Comparison of ENCODE assay signal across 8 cellular contexts in the genomic region with DNA sequence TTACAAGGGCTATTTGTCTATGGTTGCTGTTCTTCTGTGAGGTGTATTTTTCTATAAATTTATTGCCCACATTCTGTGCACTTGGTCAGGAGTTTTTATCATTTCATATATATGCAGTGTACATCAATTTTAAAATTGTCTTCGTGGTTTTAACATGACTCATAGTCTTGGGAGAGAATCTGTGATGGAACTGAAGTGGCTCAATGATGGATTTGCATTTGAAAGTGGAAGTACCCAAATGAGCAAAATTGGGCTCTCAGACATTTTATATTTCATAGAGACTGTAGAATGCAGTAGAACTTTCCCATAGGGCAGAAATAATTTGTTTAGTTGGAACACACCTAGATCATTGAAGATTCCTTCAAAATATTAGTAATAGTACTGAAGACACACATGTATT. TPM values are rescaled to one million over a fixed set of nuclear protein-coding genes. Genes with fewer than 3 reads are reported as not detected.
DNase-seq lines count a peak whose midpoint lies in the region; ATAC-seq and TF ChIP-seq lines count a peak whose summit lies in the region.

No MANE protein-coding gene starts in this region.

- peaks cover 0 to 5% of the 10 kb centered on the region in 2 donors for H3K36me3 Mint-ChIP-seq in activated T-cell treated with anti-CD3 and anti-CD28 coated beads, Interleukin-2, amount 50 U/mL, for 72 hours (ENCODE audit: insufficient read depth in 2 of 2)
- peaks cover 18% of the 10 kb centered on the region for H3K36me3 Mint-ChIP-seq in T-cell
- peaks cover 9% of the 10 kb centered on the region for H3K36me3 Mint-ChIP-seq in neural crest cell (ENCODE audit: low read depth)

- H3K27ac Mint-ChIP-seq in activated T-cell treated with anti-CD3 and anti-CD28 coated beads, Interleukin-2, amount 50 U/mL, for 72 hours: peak overlapping the region; percentile 28
- H3K27ac Mint-ChIP-seq in T-cell (no peak overlapping the region), neural crest cell (ENCODE audit: unreplicated experiment) (no peak overlapping the region)

- peak; percentile 28 to 32 for ATAC-seq in activated T-cell treated with anti-CD3 and anti-CD28 coated beads, Interleukin-2, amount 50 U/mL, for 72 hours (replicated peaks in 1 of 2)
- ATAC-seq in HG03108 (IDR thresholded peaks at IDR 0.05; ENCODE audit: unreplicated experiment) (peak; percentile 40), T-cell (replicated peaks in 1 of 4) (no peak), left lung (no peak)

- peak overlapping the region; percentile 63 to 84 for H3K4me3 Mint-ChIP-seq in activated T-cell treated with anti-CD3 and anti-CD28 coated beads, Interleukin-2, amount 50 U/mL, for 72 hours
- H3K4me3 Mint-ChIP-seq in T-cell (peak overlapping the region in 2 of 3 donors; percentile 39 to 56), neural crest cell (peak overlapping the region; percentile 76)

- peaks cover 35% of the 10 kb centered on the region for H3K4me1 Mint-ChIP-seq in activated T-cell treated with anti-CD3 and anti-CD28 coated beads, Interleukin-2, amount 50 U/mL, for 72 hours (ENCODE audit: low read depth)
- H3K4me1 Mint-ChIP-seq in T-cell (peaks cover 22 to 33% (median 32%) of the 10 kb centered on the region in 3 donors), neural crest cell (peaks cover 28% of the 10 kb centered on the region)

- POLR2A ChIA-PET in T-cell (lab: Charles Lee): no interaction called here

- peaks cover 0 to 8% of the 10 kb centered on the region in 2 donors for H3K36me3 ChIP-seq in left lung

- H3K27me3 ChIP-seq in left lung: no peaks in the 10 kb centered on the region

- CTCF ChIA-PET in T-cell (lab: Charles Lee): no interaction called here

- no peak for TF ChIP-seq CTCF in neural crest cell (conservative IDR thresholded peaks at IDR 0.05)
- no peak for TF ChIP-seq CTCF in left lung (IDR thresholded peaks at IDR 0.05)

- H3K4me1 ChIP-seq in left lung: peaks cover 11 to 36% of the 10 kb centered on the region in 2 donors

- H3K4me3 ChIP-seq in left lung: no peak overlapping the region

- H3K27ac ChIP-seq in left lung: peak overlapping the region in 1 of 2 donors; percentile 25

- H3K27me3 Mint-ChIP-seq in activated T-cell treated with anti-CD3 and anti-CD28 coated beads, Interleukin-2, amount 50 U/mL, for 72 hours (ENCODE audit: low read depth): no peaks in the 10 kb centered on the region
- H3K27me3 Mint-ChIP-seq in T-cell (no peaks in the 10 kb centered on the region), neural crest cell (ENCODE audit: low read depth) (no peaks in the 10 kb centered on the region)

- no peak for DNase-seq in activated T-cell treated with anti-CD3 and anti-CD28 coated beads, Interleukin-2, amount 50 U/mL, for 72 hours
- DNase-seq in activated T-cell treated with anti-CD3 and anti-CD28 coated beads for 4 hours (no peak), T-cell (no peak), neural crest cell (ENCODE audit: low read depth, low spot score) (no peak), NCI-H524 (lab: John Stamatoyannopoulos, UW) (no peak), left lung (no peak)
- no peak for DNase-seq in effector CD4-positive, alpha-beta T cell

- no peaks in the 10 kb centered on the region for H3K9me3 ChIP-seq in left lung

- intact Hi-C loops in left lung (cut with DNase I): no loop called here

- H3K9me3 Mint-ChIP-seq in activated T-cell treated with anti-CD3 and anti-CD28 coated beads, Interleukin-2, amount 50 U/mL, for 72 hours: no peaks in the 10 kb centered on the region
- H3K9me3 Mint-ChIP-seq in T-cell (no peaks in the 10 kb centered on the region), neural crest cell (no peaks in the 10 kb centered on the region)

RNA-seq across cellular contexts. Expression of gene SCFD1, which starts 1.9 kb away (rescaled TPM):
- total RNA-seq in activated T-cell treated with anti-CD3 and anti-CD28 coated beads, Interleukin-2, amount 50 U/mL, for 72 hours: 10 to 100 TPM; 63.8 to 64.0 TPM
- total RNA-seq in T-cell (100 to 1,000 TPM in 1 of 5 donors, 10 to 100 TPM in 4; 49.8 to 105 (median 57.3) TPM), neural crest cell (62.9 and 63.4 TPM in 2 replicates), left lung (10 to 100 TPM; 74.5 to 85.7 TPM)

Comparison
In these comparisons a context has a peak if more than half of its experiments do, and no peak if none do; other contexts are left out.
1. ATAC-seq: peak in activated T-cell treated with anti-CD3 and anti-CD28 coated beads, Interleukin-2, amount 50 U/mL, for 72 hours (2 of 2) and HG03108 (single experiment); none in T-cell (0 of 4) and left lung (single experiment).
2. Peak in every context shown above with its lines, with median percentiles within 50 percentile points of each other: H3K4me3 Mint-ChIP-seq.